In genomic region chr17:68568581-68568980, GRCh38 we compare ENCODE assay signal across 16 cellular contexts.
A peak's percentile ranks its signal among the peaks of the same experiment; 100 is the strongest.
DNase-seq lines count a peak whose midpoint lies in the region; ATAC-seq lines count a peak whose summit lies in the region.
"Had no signal": no experiment of that assay in that cellular context is flagged by ENCODE, and none has a peak within 500 bp of the region (broad histone marks: within the 10 kb centered on the region; RNA-seq: fewer than 3 reads in every experiment).

No MANE protein-coding gene starts in this region.

- DNase-seq in MV-4-11 (lab: John Stamatoyannopoulos, UW) = peak; percentile 70
- peak; percentile 83 for DNase-seq in amniotic epithelial cell (ENCODE audit: low read depth)
- DNase-seq in iris pigment epithelial cell (ENCODE audit: low read depth) = peak; percentile 27
- no peak for DNase-seq in cerebellar cortex (ENCODE audit: low spot score)
- DNase-seq in globus pallidus (ENCODE audit: low spot score) = no peak
- DNase-seq: C1 segment of cervical spinal cord; Calu3; CD4-positive, alpha-beta memory T cell; COR-L47; DMS53; DMS79 treated with DMSO at 0.1 percent for 48 hours; GF-D8; H9 had no signal

- ATAC-seq in HG02759 (IDR thresholded peaks at IDR 0.05; ENCODE audit: unreplicated experiment) = no peak
- ATAC-seq: GM23338, HCT116 had no signal

Comparison
In these comparisons a context has a peak if more than half of its experiments do, and no peak if none do; other contexts are left out.
1. DNase-seq: peak in MV-4-11 (single experiment), amniotic epithelial cell (single experiment) and iris pigment epithelial cell (single experiment); none in cerebellar cortex (single experiment) and globus pallidus (single experiment).